ENCODE assay signal across 32 cellular contexts in genomic region chr5:175706499-175706898, GRCh38. TPM values are rescaled to one million over a fixed set of nuclear protein-coding genes. Genes with fewer than 3 reads are reported as not detected.
A peak's percentile ranks its signal among the peaks of the same experiment; 100 is the strongest.
DNase-seq lines count a peak whose midpoint lies in the region; ATAC-seq, FAIRE-seq and TF ChIP-seq lines count a peak whose summit lies in the region.
"Had no signal": no experiment of that assay in that cellular context is flagged by ENCODE, and none has a peak within 500 bp of the region (broad histone marks: within the 10 kb centered on the region; RNA-seq: fewer than 3 reads in every experiment).

No MANE protein-coding gene starts in this region.

- no peaks in the 10 kb centered on the region for H3K9me2 ChIP-seq in hepatocyte (replicated peaks; ENCODE audit: insufficient read depth)
- H3K9me2 ChIP-seq: SK-N-SH had no signal

- H3K27me3 ChIP-seq in mammary epithelial cell (ENCODE audit: insufficient read depth, low read length) (no peaks in the 10 kb centered on the region), hepatocyte (no peaks in the 10 kb centered on the region), small intestine (ENCODE audit: control insufficient read depth in 2 of 2, insufficient read depth in 2 of 2, low read length in 2 of 2) (no peaks in the 10 kb centered on the region)
- H3K27me3 ChIP-seq: Peyer's patch, suprapubic skin, vagina had no signal

- H3K4me1 Mint-ChIP-seq in activated naive CD8-positive, alpha-beta T cell treated with anti-CD3 and anti-CD28 coated beads for 36 hours: no peaks in the 10 kb centered on the region
- H3K4me1 Mint-ChIP-seq: activated B cell treated with CpG ODN at 0.5 μM for 24 hours; activated naive CD4-positive, alpha-beta T cell treated with anti-CD3 and anti-CD28 coated beads, Interleukin-2, amount 10 ng/mL, durations not matched to agents 7 days and 5 days had no signal

- H3K27ac ChIP-seq in mammary epithelial cell (ENCODE audit: insufficient read depth, low read depth, low read length) (no peak overlapping the region), hepatocyte (peak overlapping the region; percentile 75), small intestine (ENCODE audit: low read depth in 1 of 2, low read length in 1 of 2) (no peak overlapping the region)
- H3K27ac ChIP-seq: C4-2B, HL-60, parathyroid adenoma, Peyer's patch, suprapubic skin, vagina had no signal

- H3K4me1 ChIP-seq in mammary epithelial cell (ENCODE audit: insufficient read depth, low read length) (no peaks in the 10 kb centered on the region), hepatocyte (ENCODE audit: insufficient read depth) (peaks cover 13% of the 10 kb centered on the region), small intestine (ENCODE audit: control insufficient read depth in 2 of 2, insufficient read depth in 1 of 2, low read depth in 1 of 2, low read length in 1 of 2) (no peaks in the 10 kb centered on the region)
- H3K4me1 ChIP-seq: Peyer's patch, suprapubic skin, vagina had no signal

- dilution Hi-C loops in mammary epithelial cell (cut with HindIII; ENCODE audit: low sequenced_read_pairs): no loop called here

- FAIRE-seq in small intestine (lab: Jason Lieb, UNC): no peak
- FAIRE-seq: H54, keratinocyte had no signal

- TF ChIP-seq CTCF in mammary epithelial cell (conservative IDR thresholded peaks at IDR 0.05 in 1 of 2, IDR thresholded peaks at IDR 0.05 in 1 of 2; ENCODE audit: extremely low read depth in 1 of 2, insufficient read depth in 1 of 2, low read depth in 1 of 2, low read length in 2 of 2) (no peak), hepatocyte (IDR thresholded peaks at IDR 0.05; ENCODE audit: poor library complexity) (no peak)

- no peaks in the 10 kb centered on the region for H3K36me3 ChIP-seq in mammary epithelial cell (ENCODE audit: insufficient read depth, low read length)
- no peaks in the 10 kb centered on the region for H3K36me3 ChIP-seq in hepatocyte (replicated peaks; ENCODE audit: insufficient read depth, low read depth)
- H3K36me3 ChIP-seq in small intestine (ENCODE audit: control insufficient read depth in 2 of 2, insufficient read depth in 2 of 2, low read length in 2 of 2): no peaks in the 10 kb centered on the region
- H3K36me3 ChIP-seq: Peyer's patch, suprapubic skin, vagina had no signal

- no peak overlapping the region for H3K4me2 ChIP-seq in mammary epithelial cell (ENCODE audit: insufficient read depth, low read depth, low read length)
- no peak overlapping the region for H3K4me2 ChIP-seq in hepatocyte
- H3K4me2 ChIP-seq: SK-N-SH had no signal

- H2AFZ ChIP-seq in mammary epithelial cell (ENCODE audit: low read depth, low read length) (no peak overlapping the region), hepatocyte (no peak overlapping the region)
- H2AFZ ChIP-seq: parathyroid adenoma had no signal

- H3K4me3 Mint-ChIP-seq in activated naive CD8-positive, alpha-beta T cell treated with anti-CD3 and anti-CD28 coated beads for 36 hours: no peak overlapping the region
- H3K4me3 Mint-ChIP-seq: activated B cell treated with CpG ODN at 0.5 μM for 24 hours; activated naive CD4-positive, alpha-beta T cell treated with anti-CD3 and anti-CD28 coated beads, Interleukin-2, amount 10 ng/mL, durations not matched to agents 7 days and 5 days; naive thymus-derived CD4-positive, alpha-beta T cell; stimulated activated effector memory CD8-positive, alpha-beta T cell treated with anti-CD3 and anti-CD28 coated beads, Interleukin-12 subunit alpha, Interleukin-12 subunit beta, amount 100 ng/mL, for 72 hours had no signal

- no peak overlapping the region for H3K9ac ChIP-seq in mammary epithelial cell (ENCODE audit: insufficient read depth, low read length)
- H3K9ac ChIP-seq: parathyroid adenoma, SK-N-SH had no signal

- no peaks in the 10 kb centered on the region for H3K27me3 Mint-ChIP-seq in activated naive CD8-positive, alpha-beta T cell treated with anti-CD3 and anti-CD28 coated beads for 36 hours
- H3K27me3 Mint-ChIP-seq: activated naive CD4-positive, alpha-beta T cell treated with anti-CD3 and anti-CD28 coated beads, Interleukin-2, amount 10 ng/mL, durations not matched to agents 7 days and 5 days; naive thymus-derived CD4-positive, alpha-beta T cell had no signal

- in situ Hi-C loops in T47D (cut with HindIII; ENCODE audit: low pct_unique_long_range_greater_than_20kb, low sequenced_read_pairs): no loop called here
- in situ Hi-C loops in mammary epithelial cell (cut with MboI; ENCODE audit: low sequenced_read_pairs in 2 of 2): loop anchor here in 1 of 2 donors (25.0 kb wide), 1 partner anchor 169 kb away; no protein-coding TSS in a partner anchor

- no peak for ATAC-seq in GM19467 (IDR thresholded peaks at IDR 0.05; ENCODE audit: unreplicated experiment)
- ATAC-seq: naive thymus-derived CD4-positive, alpha-beta T cell; stimulated activated effector memory CD8-positive, alpha-beta T cell treated with anti-CD3 and anti-CD28 coated beads, Interleukin-12 subunit alpha, Interleukin-12 subunit beta, amount 100 ng/mL, for 72 hours had no signal

- no peak overlapping the region for H3K27ac Mint-ChIP-seq in activated naive CD8-positive, alpha-beta T cell treated with anti-CD3 and anti-CD28 coated beads for 36 hours
- H3K27ac Mint-ChIP-seq: activated B cell treated with CpG ODN at 0.5 μM for 24 hours; activated naive CD4-positive, alpha-beta T cell treated with anti-CD3 and anti-CD28 coated beads, Interleukin-2, amount 10 ng/mL, durations not matched to agents 7 days and 5 days; stimulated activated effector memory CD8-positive, alpha-beta T cell treated with anti-CD3 and anti-CD28 coated beads, Interleukin-12 subunit alpha, Interleukin-12 subunit beta, amount 100 ng/mL, for 72 hours had no signal

- no TSS peak for BruUV-seq in mammary epithelial cell (replicated peaks; lab: Mats Ljungman, UMichigan)

- 63% methylated on average over 6 of the region's 6 CpGs for WGBS in mammary epithelial cell (ENCODE audit: low coverage, missing lambda C conversion rate)
- 66% methylated on average over 6 of the region's 6 CpGs for WGBS in hepatocyte (ENCODE audit: low lambda C conversion rate, missing lambda C conversion rate)
- 68 to 78% (median 73%) methylated on average over 6 of the region's 6 CpGs for WGBS in small intestine, 3 donors

- CTCF ChIA-PET in mammary epithelial cell (lab: Charles Lee; ENCODE audit: low non-redundant PET): no interaction called here

- peaks cover 3% of the 10 kb centered on the region for H3K9me3 Mint-ChIP-seq in activated naive CD8-positive, alpha-beta T cell treated with anti-CD3 and anti-CD28 coated beads for 36 hours
- H3K9me3 Mint-ChIP-seq: activated naive CD4-positive, alpha-beta T cell treated with anti-CD3 and anti-CD28 coated beads, Interleukin-2, amount 10 ng/mL, durations not matched to agents 7 days and 5 days had no signal

- H3K79me2 ChIP-seq in mammary epithelial cell (ENCODE audit: insufficient read depth, low read length) (no peaks in the 10 kb centered on the region), hepatocyte (no peaks in the 10 kb centered on the region)
- H3K79me2 ChIP-seq: parathyroid adenoma had no signal

- H3K4me3 ChIP-seq in mammary epithelial cell (replicated peaks in 1 of 3; ENCODE audit: insufficient read depth in 1 of 3, low read depth in 2 of 3, low read length in 3 of 3): no peak overlapping the region
- no peak overlapping the region for H3K4me3 ChIP-seq in hepatocyte
- no peak overlapping the region for H3K4me3 ChIP-seq in small intestine (ENCODE audit: low read depth in 1 of 2, low read length in 2 of 2)
- H3K4me3 ChIP-seq: Peyer's patch, suprapubic skin, vagina had no signal

- H3K9me3 ChIP-seq in mammary epithelial cell (replicated peaks; ENCODE audit: insufficient read depth, low read length) (no peaks in the 10 kb centered on the region), hepatocyte (ENCODE audit: low read depth) (no peaks in the 10 kb centered on the region), small intestine (ENCODE audit: control insufficient read depth, low read depth) (no peaks in the 10 kb centered on the region)
- H3K9me3 ChIP-seq: Peyer's patch, SK-N-SH, suprapubic skin, vagina had no signal

- H3K36me3 Mint-ChIP-seq in activated naive CD8-positive, alpha-beta T cell treated with anti-CD3 and anti-CD28 coated beads for 36 hours: peaks cover 23% of the 10 kb centered on the region
- H3K36me3 Mint-ChIP-seq: stimulated activated effector memory CD8-positive, alpha-beta T cell treated with anti-CD3 and anti-CD28 coated beads, Interleukin-12 subunit alpha, Interleukin-12 subunit beta, amount 100 ng/mL, for 72 hours had no signal

- peak; percentile 39 to 72 for DNase-seq in T47D (ENCODE audit: low read depth in 1 of 2, low spot score in 1 of 2)
- no peak for DNase-seq in mammary epithelial cell
- DNase-seq in NCI-H69 (lab: John Stamatoyannopoulos, UW): peak; percentile 54
- peak; percentile 72 for DNase-seq in hepatocyte (ENCODE audit: low spot score)
- peak; percentile 31 for DNase-seq in small intestine
- DNase-seq in inferior parietal cortex (ENCODE audit: extremely low spot score): no peak
- no peak for DNase-seq in activated naive CD8-positive, alpha-beta T cell treated with anti-CD3 and anti-CD28 coated beads for 36 hours
- DNase-seq: activated B cell treated with CpG ODN at 0.5 μM for 24 hours; activated naive CD4-positive, alpha-beta T cell treated with anti-CD3 and anti-CD28 coated beads, Interleukin-2, amount 10 ng/mL, durations not matched to agents 7 days and 5 days; activated T-cell treated with anti-CD3 and anti-CD28 coated beads, Interleukin-2, amount 50 U/mL, for 48 hours; aorta; erythroblast; foreskin fibroblast; mesenchymal stem cell; naive thymus-derived CD4-positive, alpha-beta T cell; NCI-H1105; NCI-H2107; NCI-H510A; SK-N-SH; stimulated activated CD4-positive, alpha-beta T cell treated with anti-CD3 and anti-CD28 coated beads, Interleukin-2, amount 100 ng/mL, for 24 hours had no signal

- intact Hi-C loops in mammary epithelial cell (cut with micrococcal nuclease): no loop called here

- H4K20me1 ChIP-seq in mammary epithelial cell (ENCODE audit: insufficient read depth, low read length) (no peaks in the 10 kb centered on the region), hepatocyte (ENCODE audit: insufficient read depth, poor library complexity, severe bottlenecking) (no peaks in the 10 kb centered on the region)

RNA-seq across cellular contexts. Expression of gene HRH2, which starts 48.6 kb away (rescaled TPM):
- total RNA-seq in mammary epithelial cell (not detected), hepatocyte (1.9 and 2.5 TPM in 2 replicates)
- polyA plus RNA-seq in mammary epithelial cell (0.01 TPM), hepatocyte (2.2 and 2.4 TPM in 2 replicates), small intestine (1 to 10 TPM; 6.3 to 7.2 (median 6.5) TPM)
- polyA minus RNA-seq in mammary epithelial cell: not detected
- total RNA-seq in activated naive CD8-positive, alpha-beta T cell treated with anti-CD3 and anti-CD28 coated beads for 36 hours: 10 to 100 TPM; 40.2 to 41.2 TPM
- total RNA-seq: activated B cell treated with CpG ODN at 0.5 μM for 24 hours, G401 had no signal
- polyA plus RNA-seq: AG04450, keratinocyte had no signal

Comparison
In these comparisons a context has a peak if more than half of its experiments do, and no peak if none do; other contexts are left out.
1. DNase-seq: peak in T47D (2 of 2), NCI-H69 (single experiment), hepatocyte (single experiment) and small intestine (single experiment); none in mammary epithelial cell (single experiment), inferior parietal cortex (single experiment) and activated naive CD8-positive, alpha-beta T cell treated with anti-CD3 and anti-CD28 coated beads for 36 hours (single experiment).
2. RNA of gene HRH2, which starts 48.6 kb away (total RNA-seq): 40.2 to 41.2 TPM in activated naive CD8-positive, alpha-beta T cell treated with anti-CD3 and anti-CD28 coated beads for 36 hours; 1.9 to 2.5 TPM in hepatocyte and not detected in mammary epithelial cell; every median in the first group is over 10 times any median in the second.